In the genomic region with DNA sequence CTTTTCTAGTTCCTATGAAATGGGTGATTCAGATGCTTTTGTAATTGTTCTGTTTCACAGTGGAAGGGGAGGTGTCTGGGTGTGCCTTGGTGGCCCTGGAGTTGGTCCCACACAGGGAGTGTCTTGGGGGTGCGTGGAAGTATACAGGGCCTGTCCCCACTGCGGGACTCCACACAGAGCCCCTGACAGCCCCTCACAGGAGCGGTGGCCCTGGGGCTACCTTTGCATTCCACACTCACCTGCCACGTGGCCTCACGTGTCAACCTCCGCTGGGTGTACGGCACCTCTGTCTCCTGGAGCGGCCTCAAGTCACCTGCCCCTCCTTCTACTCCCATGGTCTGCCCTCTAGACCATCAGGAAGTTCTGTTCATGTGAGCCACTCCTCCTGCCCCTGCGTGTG, we compare ENCODE assay signal across 9 cellular contexts. TPM values are rescaled to one million over a fixed set of nuclear protein-coding genes. Genes with fewer than 3 reads are reported as not detected.
A peak's percentile ranks its signal among the peaks of the same experiment; 100 is the strongest.
DNase-seq lines count a peak whose midpoint lies in the region; ATAC-seq and TF ChIP-seq lines count a peak whose summit lies in the region.
"Had no signal": no experiment of that assay in that cellular context is flagged by ENCODE, and none has a peak within 500 bp of the region (broad histone marks: within the 10 kb centered on the region; RNA-seq: fewer than 3 reads in every experiment).

No MANE protein-coding gene starts in this region.

- no peak overlapping the region for H3K9ac ChIP-seq in endodermal cell (ENCODE audit: extremely low read depth, low read length, poor library complexity, severe bottlenecking)

- intact Hi-C loops in left ventricle myocardium superior (cut with micrococcal nuclease): no loop called here
- intact Hi-C loops in naive thymus-derived CD4-positive, alpha-beta T cell (cut with micrococcal nuclease): loop anchor here in 1 of 2 donors (10.0 kb wide), 1 partner anchor 449 kb away; a partner anchor contains a TSS
- intact Hi-C loops in upper lobe of right lung (cut with DNase I): no loop called here

- peak overlapping the region; percentile 17 for H3K27ac Mint-ChIP-seq in endodermal cell
- peak overlapping the region in 7 of 9 donors; percentile 36 to 93 (median 48) for H3K27ac Mint-ChIP-seq in naive thymus-derived CD4-positive, alpha-beta T cell
- H3K27ac Mint-ChIP-seq: activated T-cell treated with anti-CD3 and anti-CD28 coated beads, Interleukin-2, amount 50 U/mL, for 24 hours had no signal

- H3K4me1 ChIP-seq in cardiac muscle cell (ENCODE audit: low read depth) (peaks cover 23% of the 10 kb centered on the region), endodermal cell (ENCODE audit: control insufficient read depth, insufficient read depth, low read length) (no peaks in the 10 kb centered on the region), upper lobe of right lung (peaks cover 46% of the 10 kb centered on the region)
- peaks cover 13 to 16% of the 10 kb centered on the region in 2 donors for H3K4me1 ChIP-seq in naive thymus-derived CD4-positive, alpha-beta T cell (ENCODE audit: control insufficient read depth in 2 of 2, insufficient read depth in 2 of 2, low read length in 2 of 2)

- DNase-seq in cardiac muscle cell (ENCODE audit: low read depth in 1 of 2, low spot score in 1 of 2): no peak
- no peak for DNase-seq in left ventricle myocardium superior
- no peak for DNase-seq in endodermal cell
- no peak for DNase-seq in naive thymus-derived CD4-positive, alpha-beta T cell
- DNase-seq in upper lobe of right lung: peak; percentile 62
- no peak for DNase-seq in OCI-M2 (lab: John Stamatoyannopoulos, UW; ENCODE audit: unreplicated experiment)
- DNase-seq in dedifferentiated amniotic fluid mesenchymal stem cell (ENCODE audit: extremely low spot score): no peak
- DNase-seq: activated T-cell treated with anti-CD3 and anti-CD28 coated beads, Interleukin-2, amount 50 U/mL, for 24 hours had no signal

- H3K9me3 ChIP-seq in cardiac muscle cell (ENCODE audit: low read depth) (no peaks in the 10 kb centered on the region), endodermal cell (ENCODE audit: control insufficient read depth, low read length) (no peaks in the 10 kb centered on the region), upper lobe of right lung (no peaks in the 10 kb centered on the region)
- no peaks in the 10 kb centered on the region for H3K9me3 ChIP-seq in naive thymus-derived CD4-positive, alpha-beta T cell (ENCODE audit: control insufficient read depth in 2 of 3, low read length in 3 of 3)

- no peak overlapping the region for H3K4me3 Mint-ChIP-seq in endodermal cell
- peak overlapping the region in 1 of 10 donors; percentile 9 for H3K4me3 Mint-ChIP-seq in naive thymus-derived CD4-positive, alpha-beta T cell
- H3K4me3 Mint-ChIP-seq: activated T-cell treated with anti-CD3 and anti-CD28 coated beads, Interleukin-2, amount 50 U/mL, for 24 hours had no signal

- POLR2A ChIA-PET in naive thymus-derived CD4-positive, alpha-beta T cell (lab: Charles Lee): interaction anchor here (0.8 kb wide), 1 partner anchor 56 kb away, joined by 3 read pairs; no protein-coding TSS in a partner anchor

- H3K27me3 ChIP-seq in cardiac muscle cell: no peaks in the 10 kb centered on the region
- H3K27me3 ChIP-seq in endodermal cell (ENCODE audit: control insufficient read depth, insufficient read depth, low read length, poor library complexity, severe bottlenecking): no peaks in the 10 kb centered on the region
- no peaks in the 10 kb centered on the region for H3K27me3 ChIP-seq in naive thymus-derived CD4-positive, alpha-beta T cell (ENCODE audit: control insufficient read depth in 2 of 2, insufficient read depth in 2 of 2, low read length in 2 of 2)
- H3K27me3 ChIP-seq in upper lobe of right lung: no peaks in the 10 kb centered on the region

- CTCF ChIA-PET in naive thymus-derived CD4-positive, alpha-beta T cell (lab: Charles Lee): interaction anchor here (0.7 kb wide), 1 partner anchor 505 kb away, joined by 3 read pairs; no protein-coding TSS in a partner anchor

- H3K36me3 ChIP-seq in cardiac muscle cell (no peaks in the 10 kb centered on the region), endodermal cell (ENCODE audit: control insufficient read depth, insufficient read depth, low read length) (peaks cover 8% of the 10 kb centered on the region), upper lobe of right lung (no peaks in the 10 kb centered on the region)
- H3K36me3 ChIP-seq in naive thymus-derived CD4-positive, alpha-beta T cell (ENCODE audit: control insufficient read depth in 2 of 3, insufficient read depth in 3 of 3, low read length in 3 of 3): no peaks in the 10 kb centered on the region

- H3K27ac ChIP-seq in cardiac muscle cell (peak overlapping the region; percentile 96), endodermal cell (ENCODE audit: low read depth, low read length) (peak overlapping the region; percentile 98), upper lobe of right lung (peak overlapping the region; percentile 88)
- H3K27ac ChIP-seq in naive thymus-derived CD4-positive, alpha-beta T cell (ENCODE audit: low read depth, low read length): no peak overlapping the region

- ATAC-seq in left ventricle myocardium superior (no peak), upper lobe of right lung (no peak), HG03520 (IDR thresholded peaks at IDR 0.05; ENCODE audit: unreplicated experiment) (no peak)
- no peak for ATAC-seq in naive thymus-derived CD4-positive, alpha-beta T cell

- H3K27me3 Mint-ChIP-seq in endodermal cell (ENCODE audit: insufficient read depth): no peaks in the 10 kb centered on the region
- no peaks in the 10 kb centered on the region for H3K27me3 Mint-ChIP-seq in naive thymus-derived CD4-positive, alpha-beta T cell
- H3K27me3 Mint-ChIP-seq: activated T-cell treated with anti-CD3 and anti-CD28 coated beads, Interleukin-2, amount 50 U/mL, for 24 hours had no signal

- peaks cover 11% of the 10 kb centered on the region for H3K4me1 Mint-ChIP-seq in endodermal cell
- peaks cover 12 to 40% (median 24%) of the 10 kb centered on the region in 7 donors for H3K4me1 Mint-ChIP-seq in naive thymus-derived CD4-positive, alpha-beta T cell

- H3K4me3 ChIP-seq in cardiac muscle cell: no peak overlapping the region
- H3K4me3 ChIP-seq in endodermal cell (ENCODE audit: low read length): no peak overlapping the region
- no peak overlapping the region for H3K4me3 ChIP-seq in naive thymus-derived CD4-positive, alpha-beta T cell (ENCODE audit: low read length)
- H3K4me3 ChIP-seq in upper lobe of right lung: no peak overlapping the region

- no peak for TF ChIP-seq CTCF in cardiac muscle cell (IDR thresholded peaks at IDR 0.05; ENCODE audit: low read depth, low read length)
- no peak for TF ChIP-seq CTCF in endodermal cell (conservative IDR thresholded peaks at IDR 0.05)
- no peak for TF ChIP-seq CTCF in upper lobe of right lung (IDR thresholded peaks at IDR 0.05)

- 94 to 95% methylated on average over 6 to 9 of the region's 9 CpGs for WGBS in endodermal cell (ENCODE audit: insufficient coverage in 1 of 2, insufficient read length in 1 of 2), 2 experiments

- H3K9me3 Mint-ChIP-seq in endodermal cell: no peaks in the 10 kb centered on the region
- no peaks in the 10 kb centered on the region for H3K9me3 Mint-ChIP-seq in naive thymus-derived CD4-positive, alpha-beta T cell
- H3K9me3 Mint-ChIP-seq: activated T-cell treated with anti-CD3 and anti-CD28 coated beads, Interleukin-2, amount 50 U/mL, for 24 hours had no signal

- peaks cover 19% of the 10 kb centered on the region for H3K36me3 Mint-ChIP-seq in endodermal cell (ENCODE audit: low read depth)
- peaks cover 0 to 5% (median 0%) of the 10 kb centered on the region in 5 donors for H3K36me3 Mint-ChIP-seq in naive thymus-derived CD4-positive, alpha-beta T cell

RNA-seq across cellular contexts. Expression of a gene that starts 58.7 kb away (rescaled TPM):
- total RNA-seq in cardiac muscle cell (109 and 130 TPM in 2 replicates), left ventricle myocardium superior (38.4 TPM), endodermal cell (100 to 1,000 TPM; 126 to 154 TPM), upper lobe of right lung (55.3 TPM)
- 188 and 219 TPM in 2 replicates for polyA plus RNA-seq in cardiac muscle cell
- 91.8 TPM for polyA plus RNA-seq in endodermal cell (2013, experiment 1 of 2)
- polyA plus RNA-seq in endodermal cell (2013, experiment 2 of 2): 88.9 TPM
- total RNA-seq in naive thymus-derived CD4-positive, alpha-beta T cell: 10 to 100 TPM; 43.2 to 56.2 (median 48.8) TPM
- polyA plus RNA-seq in naive thymus-derived CD4-positive, alpha-beta T cell: 10 to 100 TPM; 55.9 to 77.0 TPM
